Comparison of ENCODE assay signal across 8 cellular contexts in the genomic region with DNA sequence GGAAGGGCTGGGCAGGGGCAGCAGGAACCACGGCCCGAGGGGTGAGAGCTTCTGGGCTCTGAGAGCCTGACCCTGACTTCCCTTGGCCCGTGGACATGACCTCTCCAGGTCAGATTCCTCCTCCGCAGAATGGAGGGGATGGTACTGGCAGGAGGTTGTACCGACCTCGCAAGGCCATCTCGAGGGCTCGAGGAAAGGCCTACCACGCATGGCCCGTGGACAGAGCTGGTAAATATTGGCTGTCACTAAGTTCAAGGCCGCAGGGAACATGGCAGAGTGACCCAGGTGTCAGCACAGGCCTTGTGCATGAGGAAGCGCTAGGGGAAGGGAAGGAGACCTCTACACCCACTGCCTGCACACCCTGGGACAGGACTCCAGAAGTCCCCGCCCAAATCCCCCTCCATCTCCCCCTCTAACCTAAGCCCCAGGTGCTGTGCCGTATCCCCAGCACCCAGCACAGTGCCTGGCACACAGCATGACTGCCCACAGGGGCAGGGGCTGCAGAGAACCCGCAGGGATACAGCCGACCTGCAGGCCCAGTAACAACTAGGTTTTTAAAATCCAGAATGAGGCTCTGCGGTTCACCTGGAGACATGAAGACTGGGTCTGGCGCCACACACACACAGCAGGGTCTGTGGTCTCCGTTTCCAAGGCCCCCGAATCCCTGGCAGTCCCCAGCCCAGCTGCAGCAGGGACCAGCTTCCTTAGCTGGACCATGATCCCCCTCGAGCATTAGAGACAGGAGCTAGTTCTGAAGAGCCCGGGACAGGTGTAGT. TPM values are rescaled to one million over a fixed set of nuclear protein-coding genes. Genes with fewer than 3 reads are reported as not detected.
DNase-seq lines count a peak whose midpoint lies in the region; ATAC-seq, FAIRE-seq and TF ChIP-seq lines count a peak whose summit lies in the region.

No MANE protein-coding gene starts in this region.

- CTCF ChIA-PET in activated CD8-positive, alpha-beta memory T cell treated with anti-CD3 and anti-CD28 coated beads, Interleukin-2, amount 10 ng/mL, durations not matched to agents 7 days and 5 days (lab: Charles Lee): interaction anchor here (0.5 to 2.9 kb wide), 36 partner anchors 10 to 608 kb away, joined by 3 to 37 read pairs (median 4); no protein-coding TSS in a partner anchor

- no peak overlapping the region for H3K4me3 Mint-ChIP-seq in activated CD8-positive, alpha-beta memory T cell treated with anti-CD3 and anti-CD28 coated beads, Interleukin-2, amount 10 ng/mL, durations not matched to agents 7 days and 5 days
- H3K4me3 Mint-ChIP-seq in astrocyte (ENCODE audit: unreplicated experiment) (no peak overlapping the region), memory B cell (peak overlapping the region; percentile 14)

- H3K9me3 Mint-ChIP-seq in activated CD8-positive, alpha-beta memory T cell treated with anti-CD3 and anti-CD28 coated beads, Interleukin-2, amount 10 ng/mL, durations not matched to agents 7 days and 5 days (ENCODE audit: low read depth): no peaks in the 10 kb centered on the region
- H3K9me3 Mint-ChIP-seq in astrocyte (ENCODE audit: unreplicated experiment) (peaks cover 2% of the 10 kb centered on the region), memory B cell (no peaks in the 10 kb centered on the region)

- H3K27me3 Mint-ChIP-seq in activated CD8-positive, alpha-beta memory T cell treated with anti-CD3 and anti-CD28 coated beads, Interleukin-2, amount 10 ng/mL, durations not matched to agents 7 days and 5 days: peaks cover 11% of the 10 kb centered on the region
- peaks cover 28% of the 10 kb centered on the region for H3K27me3 Mint-ChIP-seq in astrocyte (ENCODE audit: low read depth, unreplicated experiment)
- peaks cover 3% of the 10 kb centered on the region for H3K27me3 Mint-ChIP-seq in memory B cell

- no peak overlapping the region for H3K4me2 ChIP-seq in astrocyte (ENCODE audit: low read length)

- TF ChIP-seq CTCF in astrocyte (IDR thresholded peaks at IDR 0.05; ENCODE audit: insufficient read depth, low read depth, low read length) (no peak), thyroid gland (IDR thresholded peaks at IDR 0.05) (no peak)

- H3K4me3 ChIP-seq in astrocyte (ENCODE audit: insufficient read depth, low read depth, low read length): no peak overlapping the region
- H3K4me3 ChIP-seq in thyroid gland (replicated peaks in 1 of 3): no peak overlapping the region

- 85 to 93% methylated on average over 17 to 20 of the region's 22 CpGs for WGBS in thyroid gland, 2 donors

- no peaks in the 10 kb centered on the region for H3K36me3 ChIP-seq in astrocyte (ENCODE audit: insufficient read depth, low read length)
- no peaks in the 10 kb centered on the region for H3K36me3 ChIP-seq in thyroid gland

- H3K4me1 Mint-ChIP-seq in activated CD8-positive, alpha-beta memory T cell treated with anti-CD3 and anti-CD28 coated beads, Interleukin-2, amount 10 ng/mL, durations not matched to agents 7 days and 5 days: peaks cover 32% of the 10 kb centered on the region
- H3K4me1 Mint-ChIP-seq in astrocyte (ENCODE audit: low read depth, unreplicated experiment) (peaks cover 2% of the 10 kb centered on the region), memory B cell (peaks cover 16% of the 10 kb centered on the region)

- H3K27ac Mint-ChIP-seq in activated CD8-positive, alpha-beta memory T cell treated with anti-CD3 and anti-CD28 coated beads, Interleukin-2, amount 10 ng/mL, durations not matched to agents 7 days and 5 days: peak overlapping the region; percentile 90
- no peak overlapping the region for H3K27ac Mint-ChIP-seq in astrocyte (ENCODE audit: unreplicated experiment)
- H3K27ac Mint-ChIP-seq in memory B cell: no peak overlapping the region

- no peak for FAIRE-seq in astrocyte (lab: Jason Lieb, UNC)

- H3K79me2 ChIP-seq in astrocyte (ENCODE audit: insufficient read depth, low read length): no peaks in the 10 kb centered on the region

- H3K27me3 ChIP-seq in astrocyte (ENCODE audit: insufficient read depth, low read length) (peaks cover 8% of the 10 kb centered on the region), thyroid gland (no peaks in the 10 kb centered on the region)

- no peaks in the 10 kb centered on the region for H3K36me3 Mint-ChIP-seq in activated CD8-positive, alpha-beta memory T cell treated with anti-CD3 and anti-CD28 coated beads, Interleukin-2, amount 10 ng/mL, durations not matched to agents 7 days and 5 days
- no peaks in the 10 kb centered on the region for H3K36me3 Mint-ChIP-seq in astrocyte (ENCODE audit: low read depth, unreplicated experiment)
- H3K36me3 Mint-ChIP-seq in memory B cell: no peaks in the 10 kb centered on the region

- H2AFZ ChIP-seq in astrocyte (ENCODE audit: low read depth, low read length): peak overlapping the region; percentile 92

- H3K9ac ChIP-seq in astrocyte (ENCODE audit: low read length): peak overlapping the region; percentile 8

- TF ChIP-seq POLR2A in thyroid gland (IDR thresholded peaks at IDR 0.05): no peak

- H3K27ac ChIP-seq in astrocyte (ENCODE audit: low read depth, low read length) (no peak overlapping the region), thyroid gland (peak overlapping the region in 2 of 3 donors; percentile 55 to 63)

- no peaks in the 10 kb centered on the region for H3K9me3 ChIP-seq in astrocyte (ENCODE audit: insufficient read depth, low read depth, low read length)
- no peaks in the 10 kb centered on the region for H3K9me3 ChIP-seq in thyroid gland

- no peak for DNase-seq in activated CD8-positive, alpha-beta memory T cell treated with anti-CD3 and anti-CD28 coated beads, Interleukin-2, amount 10 ng/mL, durations not matched to agents 7 days and 5 days
- DNase-seq in activated CD8-positive, alpha-beta memory T cell treated with anti-CD3 and anti-CD28 coated beads, Interleukin-2, amount 50 U/mL, for 48 hours: no peak
- DNase-seq in astrocyte (ENCODE audit: low read depth) (no peak), memory B cell (ENCODE audit: low spot score in 2 of 2) (no peak), thyroid gland (no peak), C1 segment of cervical spinal cord (lab: John Stamatoyannopoulos, UW) (no peak), head of caudate nucleus (no peak)

- intact Hi-C loops in thyroid gland (cut with DNase I) (loop anchor here (5.0 kb wide), 1 partner anchor 51 kb away; no protein-coding TSS in a partner anchor), head of caudate nucleus (cut with DNase I) (no loop called here)

- H3K4me1 ChIP-seq in astrocyte (ENCODE audit: insufficient read depth, low read length) (peaks cover 13% of the 10 kb centered on the region), thyroid gland (peaks cover 9 to 50% of the 10 kb centered on the region in 2 donors)

- H4K20me1 ChIP-seq in astrocyte (ENCODE audit: insufficient read depth, low read length): no peaks in the 10 kb centered on the region

- peak; percentile 5 for ATAC-seq in activated CD8-positive, alpha-beta memory T cell treated with anti-CD3 and anti-CD28 coated beads, Interleukin-2, amount 10 ng/mL, durations not matched to agents 7 days and 5 days
- ATAC-seq in memory B cell (ENCODE audit: low read depth) (no peak), GM18858 (IDR thresholded peaks at IDR 0.05; ENCODE audit: unreplicated experiment) (no peak)

RNA-seq across cellular contexts. Expression of a gene that starts 54.8 kb away (rescaled TPM):
- total RNA-seq in activated CD8-positive, alpha-beta memory T cell treated with anti-CD3 and anti-CD28 coated beads, Interleukin-2, amount 10 ng/mL, durations not matched to agents 7 days and 5 days: 100 to 1,000 TPM; 213 to 234 TPM
- total RNA-seq in astrocyte: 98.7 and 102 TPM in 2 replicates
- total RNA-seq in thyroid gland: 100 to 1,000 TPM; 105 to 209 (median 141) TPM
